In the genomic region with DNA sequence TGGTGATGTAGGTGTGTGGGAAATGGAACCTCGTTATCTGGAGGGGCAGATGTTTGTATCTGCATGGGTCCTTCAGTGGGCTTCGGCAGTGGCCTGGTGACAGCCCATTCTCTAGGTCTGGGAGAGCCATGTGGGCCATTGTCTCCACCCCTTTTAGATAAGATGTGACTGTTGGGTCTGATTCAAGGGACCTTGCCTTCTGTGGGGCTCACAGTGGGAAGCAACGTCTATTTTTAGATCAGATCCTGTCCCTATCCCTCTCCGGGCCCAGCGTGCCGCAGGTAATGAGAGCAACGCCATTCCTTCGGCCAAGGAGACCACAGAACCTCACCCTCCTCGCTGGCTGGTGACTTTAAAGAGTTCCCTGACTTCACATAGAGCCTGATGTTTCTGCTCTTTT, we compare ENCODE assay signal across 28 cellular contexts.
"Had no signal": no experiment of that assay in that cellular context is flagged by ENCODE, and none has a peak within 500 bp of the region (broad histone marks: within the 10 kb centered on the region; RNA-seq: fewer than 3 reads in every experiment).

No MANE protein-coding gene starts in this region.

- DNase-seq: activated B cell treated with CpG ODN at 0.5 μM for 24 hours; activated CD4-positive, alpha-beta memory T cell treated with anti-CD3 and anti-CD28 coated beads for 36 hours; activated CD4-positive, alpha-beta T cell treated with anti-CD3 and anti-CD28 coated beads, Interleukin-2, amount 10 ng/mL, durations not matched to agents 24 days and 14 days; activated CD8-positive, alpha-beta memory T cell treated with anti-CD3 and anti-CD28 coated beads, Interleukin-2, amount 10 ng/mL, durations not matched to agents 7 days and 5 days; activated CD8-positive, alpha-beta memory T cell treated with anti-CD3 and anti-CD28 coated beads, Interleukin-2, amount 50 U/mL, for 4 hours; activated CD8-positive, alpha-beta T cell treated with anti-CD3 and anti-CD28 coated beads, Interleukin-2, amount 10 ng/mL, durations not matched to agents 7 days and 5 days; activated effector memory CD4-positive, alpha-beta T cell treated with anti-CD3 and anti-CD28 coated beads, Interleukin-2, amount 50 U/mL, for 16 hours; activated naive CD4-positive, alpha-beta T cell treated with anti-CD3 and anti-CD28 coated beads for 36 hours; activated naive CD8-positive, alpha-beta T cell treated with anti-CD3 and anti-CD28 coated beads for 36 hours; activated naive CD8-positive, alpha-beta T cell treated with anti-CD3 and anti-CD28 coated beads, Interleukin-2, amount 50 U/mL, for 24 hours; activated T-cell treated with anti-CD3 and anti-CD28 coated beads, Interleukin-2, amount 50 U/mL, for 1 hour; activated T-cell treated with anti-CD3 and anti-CD28 coated beads, Interleukin-2, amount 50 U/mL, for 48 hours; adrenal gland; amygdala; body of pancreas; central memory CD4-positive, alpha-beta T cell; cerebellar nuclear complex; colonic mucosa; effector CD8-positive, alpha-beta T cell; foreskin fibroblast; T-helper 1 cell; T-helper 17 cell; T1000; WERI-Rb-1 had no signal

- ATAC-seq: activated CD4-positive, CD25-positive, alpha-beta regulatory T cell treated with anti-CD3 and anti-CD28 coated beads, Interleukin-2, amount 50 U/mL, for 24 hours; activated CD8-positive, alpha-beta memory T cell treated with anti-CD3 and anti-CD28 coated beads, Interleukin-2, amount 10 ng/mL, durations not matched to agents 7 days and 5 days; activated CD8-positive, alpha-beta T cell treated with anti-CD3 and anti-CD28 coated beads, Interleukin-2, amount 10 ng/mL, durations not matched to agents 7 days and 5 days; activated naive CD8-positive, alpha-beta T cell treated with anti-CD3 and anti-CD28 coated beads, Interleukin-2, amount 50 U/mL, for 24 hours; body of pancreas; esophagus mucosa; T-helper 17 cell had no signal

- H3K4me3 ChIP-seq: adrenal gland, body of pancreas, colonic mucosa had no signal

- H3K27ac ChIP-seq: adrenal gland, body of pancreas, colonic mucosa, WERI-Rb-1 had no signal

- H3K4me1 ChIP-seq: adrenal gland, body of pancreas, colonic mucosa had no signal

- H3K27me3 ChIP-seq: adrenal gland, body of pancreas, colonic mucosa had no signal

- H3K36me3 ChIP-seq: adrenal gland, colonic mucosa, WERI-Rb-1 had no signal

- H3K9me3 ChIP-seq: adrenal gland, body of pancreas, colonic mucosa had no signal

- FAIRE-seq: endometrium, frontal cortex had no signal
